ENCODE assay signal across 1 cellular context in genomic region chr18:34780856-34781255, GRCh38.
TF ChIP-seq lines count a peak whose summit lies in the region.

No MANE protein-coding gene starts in this region.

TF ChIP-seq in IMR-90, 13 proteins besides CTCF, POLR2A, EP300 and RAD21 (continued from another document):
- TF ChIP-seq MXI1 (IDR thresholded peaks at IDR 0.05; ENCODE audit: borderline replicate concordance, low read depth, low read length) = no peak
